ENCODE assay signal across 11 cellular contexts in the genomic region with DNA sequence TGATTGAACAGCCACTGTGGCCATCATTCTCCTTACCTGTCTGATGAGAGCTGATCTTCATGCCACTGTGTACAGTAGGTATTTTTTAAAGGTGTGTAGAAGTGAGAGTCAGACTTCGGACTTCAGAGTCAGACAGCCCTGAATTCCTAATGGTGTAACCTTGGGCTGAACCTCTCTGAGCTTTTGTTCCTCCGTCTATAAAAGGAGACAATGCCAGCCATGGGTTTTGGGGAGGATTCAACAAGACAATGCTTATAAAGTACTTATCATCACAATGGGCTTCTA. TPM values are rescaled to one million over a fixed set of nuclear protein-coding genes. Genes with fewer than 3 reads are reported as not detected.
DNase-seq lines count a peak whose midpoint lies in the region; ATAC-seq and TF ChIP-seq lines count a peak whose summit lies in the region.
"Had no signal": no experiment of that assay in that cellular context is flagged by ENCODE, and none has a peak within 500 bp of the region (broad histone marks: within the 10 kb centered on the region; RNA-seq: fewer than 3 reads in every experiment).

No MANE protein-coding gene starts in this region.

- WGBS in ectodermal cell, 2 experiments, result 3 to 6% methylated on average over 2 of the region's 2 CpGs
- 19% methylated on average over 2 of the region's 2 CpGs; no CpG with 5 or more reads in 1 of the 2 donors for WGBS in transverse colon (ENCODE audit: low coverage in 1 of 2), 2 donors

- H3K9me3 ChIP-seq in ectodermal cell (ENCODE audit: control insufficient read depth, low read length), result no peaks in the 10 kb centered on the region
- H3K9me3 ChIP-seq in transverse colon, result no peaks in the 10 kb centered on the region
- H3K9me3 ChIP-seq in T-helper 17 cell (ENCODE audit: control insufficient read depth, low read length, poor library complexity, severe bottlenecking), result no peaks in the 10 kb centered on the region

- H3K9me3 Mint-ChIP-seq in activated CD4-positive, alpha-beta T cell treated with anti-CD3 and anti-CD28 coated beads, Interleukin-2, amount 10 ng/mL, durations not matched to agents 24 days and 14 days, result no peaks in the 10 kb centered on the region
- H3K9me3 Mint-ChIP-seq in activated CD4-positive, alpha-beta T cell treated with anti-CD3 and anti-CD28 coated beads, Interleukin-2, amount 10 ng/mL, durations not matched to agents 7 days and 5 days, result no peaks in the 10 kb centered on the region
- no peaks in the 10 kb centered on the region for H3K9me3 Mint-ChIP-seq in naive B cell

- H3K4me3 ChIP-seq in ectodermal cell (ENCODE audit: insufficient read depth, low read depth, low read length) (no peak overlapping the region), transverse colon (peak overlapping the region in 1 of 4 donors; percentile 23)

- no peaks in the 10 kb centered on the region for H3K27me3 Mint-ChIP-seq in activated CD4-positive, alpha-beta T cell treated with anti-CD3 and anti-CD28 coated beads, Interleukin-2, amount 10 ng/mL, durations not matched to agents 24 days and 14 days
- H3K27me3 Mint-ChIP-seq in activated CD4-positive, alpha-beta T cell treated with anti-CD3 and anti-CD28 coated beads, Interleukin-2, amount 10 ng/mL, durations not matched to agents 7 days and 5 days, result no peaks in the 10 kb centered on the region
- H3K27me3 Mint-ChIP-seq in naive B cell, result no peaks in the 10 kb centered on the region
- H3K27me3 Mint-ChIP-seq in T-helper 17 cell, result no peaks in the 10 kb centered on the region

- intact Hi-C loops in activated CD4-positive, alpha-beta T cell treated with anti-CD3 and anti-CD28 coated beads, Interleukin-2, amount 10 ng/mL, durations not matched to agents 24 days and 14 days (cut with micrococcal nuclease), result no loop called here
- intact Hi-C loops in transverse colon (cut with DNase I; ENCODE audit: low total_unique reads), result loop anchor here (2.0 kb wide), 1 partner anchor 18 kb away; the partner anchor contains the start of gene GSN

- no peaks in the 10 kb centered on the region for H3K36me3 Mint-ChIP-seq in activated CD4-positive, alpha-beta T cell treated with anti-CD3 and anti-CD28 coated beads, Interleukin-2, amount 10 ng/mL, durations not matched to agents 24 days and 14 days (ENCODE audit: low read depth)
- H3K36me3 Mint-ChIP-seq in activated CD4-positive, alpha-beta T cell treated with anti-CD3 and anti-CD28 coated beads, Interleukin-2, amount 10 ng/mL, durations not matched to agents 7 days and 5 days (ENCODE audit: low read depth), result no peaks in the 10 kb centered on the region
- H3K36me3 Mint-ChIP-seq in naive B cell, result peaks cover 7 to 16% of the 10 kb centered on the region in 2 donors
- H3K36me3 Mint-ChIP-seq in T-helper 17 cell (ENCODE audit: low read depth), result peaks cover 5% of the 10 kb centered on the region

- H3K4me1 ChIP-seq in ectodermal cell (ENCODE audit: control insufficient read depth, insufficient read depth, low read length) (peaks cover 50% of the 10 kb centered on the region), transverse colon (peaks cover 84 to 91% (median 87%) of the 10 kb centered on the region in 4 donors)

- H3K36me3 ChIP-seq in ectodermal cell (ENCODE audit: control insufficient read depth, insufficient read depth, low read length) (no peaks in the 10 kb centered on the region), transverse colon (no peaks in the 10 kb centered on the region)

- H3K27me3 ChIP-seq in ectodermal cell (ENCODE audit: control insufficient read depth, insufficient read depth, low read length, poor library complexity, severe bottlenecking), result no peaks in the 10 kb centered on the region
- no peaks in the 10 kb centered on the region for H3K27me3 ChIP-seq in transverse colon

- no peak for TF ChIP-seq EP300 in transverse colon (IDR thresholded peaks at IDR 0.05; ENCODE audit: low read depth)

- DNase-seq in activated CD4-positive, alpha-beta T cell treated with anti-CD3 and anti-CD28 coated beads, Interleukin-2, amount 10 ng/mL, durations not matched to agents 24 days and 14 days, result no peak
- DNase-seq in activated CD4-positive, alpha-beta T cell treated with anti-CD3 and anti-CD28 coated beads, Interleukin-2, amount 10 ng/mL, durations not matched to agents 7 days and 5 days, result no peak
- DNase-seq in naive B cell (no peak), transverse colon (no peak), T-helper 2 cell (no peak), cerebellum (ENCODE audit: low spot score) (no peak), T-helper 17 cell (no peak)
- DNase-seq: activated CD4-positive, CD25-positive, alpha-beta regulatory T cell treated with anti-CD3 and anti-CD28 coated beads, Interleukin-2, amount 50 U/mL, for 72 hours; central memory CD4-positive, alpha-beta T cell; NCI-H526 treated with DMSO at 0.1 percent for 48 hours had no signal

- peak overlapping the region; percentile 76 for H3K27ac Mint-ChIP-seq in activated CD4-positive, alpha-beta T cell treated with anti-CD3 and anti-CD28 coated beads, Interleukin-2, amount 10 ng/mL, durations not matched to agents 24 days and 14 days
- no peak overlapping the region for H3K27ac Mint-ChIP-seq in activated CD4-positive, alpha-beta T cell treated with anti-CD3 and anti-CD28 coated beads, Interleukin-2, amount 10 ng/mL, durations not matched to agents 7 days and 5 days
- H3K27ac Mint-ChIP-seq in naive B cell (peak overlapping the region in 2 of 6 donors; percentile 57 to 78), T-helper 17 cell (no peak overlapping the region)

- TF ChIP-seq POLR2A in transverse colon (IDR thresholded peaks at IDR 0.05), result no peak

- POLR2A ChIA-PET in activated CD4-positive, alpha-beta T cell treated with anti-CD3 and anti-CD28 coated beads, Interleukin-2, amount 10 ng/mL, durations not matched to agents 7 days and 5 days (lab: Charles Lee), result no interaction called here

- no peak for TF ChIP-seq CTCF in transverse colon (IDR thresholded peaks at IDR 0.05)

- H3K27ac ChIP-seq in ectodermal cell (ENCODE audit: insufficient read depth, low read depth, low read length, poor library complexity, severe bottlenecking) (peak overlapping the region; percentile 9), transverse colon (peak overlapping the region; percentile 95 to 98 (median 96))

- H3K4me3 Mint-ChIP-seq in activated CD4-positive, alpha-beta T cell treated with anti-CD3 and anti-CD28 coated beads, Interleukin-2, amount 10 ng/mL, durations not matched to agents 24 days and 14 days, result peak overlapping the region; percentile 30
- no peak overlapping the region for H3K4me3 Mint-ChIP-seq in activated CD4-positive, alpha-beta T cell treated with anti-CD3 and anti-CD28 coated beads, Interleukin-2, amount 10 ng/mL, durations not matched to agents 7 days and 5 days
- H3K4me3 Mint-ChIP-seq in naive B cell (peak overlapping the region in 5 of 8 donors; percentile 6 to 68 (median 40)), T-helper 17 cell (no peak overlapping the region)

- peaks cover 30% of the 10 kb centered on the region for H3K4me1 Mint-ChIP-seq in activated CD4-positive, alpha-beta T cell treated with anti-CD3 and anti-CD28 coated beads, Interleukin-2, amount 10 ng/mL, durations not matched to agents 24 days and 14 days
- peaks cover 24% of the 10 kb centered on the region for H3K4me1 Mint-ChIP-seq in activated CD4-positive, alpha-beta T cell treated with anti-CD3 and anti-CD28 coated beads, Interleukin-2, amount 10 ng/mL, durations not matched to agents 7 days and 5 days
- H3K4me1 Mint-ChIP-seq in naive B cell (peaks cover 42 to 64% (median 53%) of the 10 kb centered on the region in 3 donors), T-helper 17 cell (peaks cover 2% of the 10 kb centered on the region)

- ATAC-seq in naive B cell (ENCODE audit: low read depth in 2 of 2) (no peak), T-helper 17 cell (no peak)

- CTCF ChIA-PET in activated CD4-positive, alpha-beta T cell treated with anti-CD3 and anti-CD28 coated beads, Interleukin-2, amount 10 ng/mL, durations not matched to agents 7 days and 5 days (lab: Charles Lee), result interaction anchor here (1.4 to 1.9 kb wide), 2 partner anchors 9 to 33 kb away, joined by 5 to 7 read pairs; no protein-coding TSS in a partner anchor

- in situ Hi-C loops in transverse colon (cut with MboI; ENCODE audit: low pct_ligation_motif_present in 1 of 4, low pct_unique_long_range_greater_than_20kb in 1 of 4, low sequenced_read_pairs in 3 of 4), result no loop called here

RNA-seq across cellular contexts. Expression of gene GSN, which starts 18.7 kb away (rescaled TPM):
- total RNA-seq in activated CD4-positive, alpha-beta T cell treated with anti-CD3 and anti-CD28 coated beads, Interleukin-2, amount 10 ng/mL, durations not matched to agents 24 days and 14 days, result 1.4 and 1.5 TPM in 2 replicates
- total RNA-seq in activated CD4-positive, alpha-beta T cell treated with anti-CD3 and anti-CD28 coated beads, Interleukin-2, amount 10 ng/mL, durations not matched to agents 7 days and 5 days, result 1 to 10 TPM; 2.9 to 3.4 TPM
- 84.5 TPM for polyA plus RNA-seq in ectodermal cell (2013, experiment 1 of 4)
- 93.5 TPM for polyA plus RNA-seq in ectodermal cell (2013, experiment 2 of 4)
- polyA plus RNA-seq in ectodermal cell (2013, experiment 3 of 4), result 70.9 TPM
- 76.8 TPM for polyA plus RNA-seq in ectodermal cell (2013, experiment 4 of 4)
- polyA plus RNA-seq in naive B cell (ENCODE audit: low read depth in 6 of 6), result 10 to 100 TPM in 3 of 6 donors, 1 to 10 TPM in 3; 3.3 to 13.5 (median 8.0) TPM
- total RNA-seq in transverse colon, result 100 to 1,000 TPM; 628 to 986 (median 782) TPM
- 136 TPM for total RNA-seq in cerebellum
- 10 to 100 TPM in 1 of 2 donors, 1 to 10 TPM in 1; 5.4 to 29.6 TPM for total RNA-seq in T-helper 17 cell

Comparison
In these comparisons a context has a peak if more than half of its experiments do, and no peak if none do; other contexts are left out.
1. H3K4me3 Mint-ChIP-seq: peak in activated CD4-positive, alpha-beta T cell treated with anti-CD3 and anti-CD28 coated beads, Interleukin-2, amount 10 ng/mL, durations not matched to agents 24 days and 14 days (single experiment) and naive B cell (5 of 8); none in activated CD4-positive, alpha-beta T cell treated with anti-CD3 and anti-CD28 coated beads, Interleukin-2, amount 10 ng/mL, durations not matched to agents 7 days and 5 days (single experiment) and T-helper 17 cell (single experiment).